8 cellular contexts compared by ENCODE assay signal in the genomic region with DNA sequence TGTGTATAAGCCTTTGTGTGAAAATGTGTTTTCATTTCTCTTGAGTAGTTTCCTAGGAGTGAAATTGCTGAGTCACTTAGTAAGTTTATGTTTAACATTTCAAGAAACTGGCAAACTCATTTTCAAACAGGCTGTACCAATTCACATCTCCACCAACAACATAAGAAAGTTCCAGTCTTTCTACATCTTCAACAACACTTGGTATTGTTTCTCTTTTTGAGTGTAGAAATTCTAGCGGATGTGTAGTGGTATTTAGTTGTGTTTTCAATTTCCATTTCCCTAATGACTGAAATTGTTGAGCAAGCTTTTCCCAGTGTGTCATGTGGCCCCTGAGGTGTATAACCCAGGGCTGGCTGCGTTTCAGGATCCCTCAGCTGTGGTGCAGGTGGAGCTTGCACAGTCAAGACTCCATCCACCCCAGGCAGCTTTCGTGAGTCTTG.
A peak's percentile ranks its signal among the peaks of the same experiment; 100 is the strongest.
DNase-seq lines count a peak whose midpoint lies in the region; ATAC-seq and TF ChIP-seq lines count a peak whose summit lies in the region.

No MANE protein-coding gene starts in this region.

- ATAC-seq in GM19324 (IDR thresholded peaks at IDR 0.05; ENCODE audit: low FRiP score, unreplicated experiment) (peak; percentile 88), HG03064 (IDR thresholded peaks at IDR 0.05; ENCODE audit: low read depth, unreplicated experiment) (peak; percentile 95)
- peak; percentile 97 for ATAC-seq in activated T-helper 17 cell treated with anti-CD3 and anti-CD28 coated beads, Interleukin-2, amount 50 U/mL, for 72 hours (replicated peaks)

- no peak overlapping the region for H3K27ac Mint-ChIP-seq in Calu3 (ENCODE audit: unreplicated experiment)
- no peak overlapping the region for H3K27ac Mint-ChIP-seq in activated T-helper 17 cell treated with anti-CD3 and anti-CD28 coated beads, Interleukin-2, amount 50 U/mL, for 72 hours
- H3K27ac Mint-ChIP-seq in nephron progenitor cell, result no peak overlapping the region
- no peak overlapping the region for H3K27ac Mint-ChIP-seq in activated naive CD4-positive, alpha-beta T cell treated with anti-CD3 and anti-CD28 coated beads, Interleukin-2, amount 10 ng/mL, durations not matched to agents 7 days and 5 days

- TF ChIP-seq CTCF in Calu3 (IDR thresholded peaks at IDR 0.05; ENCODE audit: unreplicated experiment), result no peak
- no peak for TF ChIP-seq CTCF in nephron progenitor cell (IDR thresholded peaks at IDR 0.05)

- no TSS peak for BruUV-seq in Calu3 (replicated peaks; lab: Mats Ljungman, UMichigan)

- intact Hi-C loops in Calu3 (cut with micrococcal nuclease; ENCODE audit: unreplicated experiment), result no loop called here

- H3K4me3 Mint-ChIP-seq in Calu3 (ENCODE audit: low read depth, unreplicated experiment) (no peak overlapping the region), nephron progenitor cell (no peak overlapping the region)
- H3K4me3 Mint-ChIP-seq in activated T-helper 17 cell treated with anti-CD3 and anti-CD28 coated beads, Interleukin-2, amount 50 U/mL, for 72 hours, result no peak overlapping the region
- no peak overlapping the region for H3K4me3 Mint-ChIP-seq in activated naive CD4-positive, alpha-beta T cell treated with anti-CD3 and anti-CD28 coated beads, Interleukin-2, amount 10 ng/mL, durations not matched to agents 7 days and 5 days

- no peaks in the 10 kb centered on the region for H3K9me3 Mint-ChIP-seq in Calu3 (ENCODE audit: low read depth, unreplicated experiment)
- no peaks in the 10 kb centered on the region for H3K9me3 Mint-ChIP-seq in activated T-helper 17 cell treated with anti-CD3 and anti-CD28 coated beads, Interleukin-2, amount 50 U/mL, for 72 hours
- H3K9me3 Mint-ChIP-seq in nephron progenitor cell, result peaks cover 18% of the 10 kb centered on the region
- H3K9me3 Mint-ChIP-seq in activated naive CD4-positive, alpha-beta T cell treated with anti-CD3 and anti-CD28 coated beads, Interleukin-2, amount 10 ng/mL, durations not matched to agents 7 days and 5 days, result no peaks in the 10 kb centered on the region

- CTCF ChIA-PET in Calu3 (lab: Charles Lee), result no interaction called here
- CTCF ChIA-PET in activated naive CD4-positive, alpha-beta T cell treated with anti-CD3 and anti-CD28 coated beads, Interleukin-2, amount 10 ng/mL, durations not matched to agents 7 days and 5 days (lab: Charles Lee), result no interaction called here

- DNase-seq in Calu3 (peak; percentile 11), nephron progenitor cell (no peak), pons (ENCODE audit: low spot score) (no peak)
- no peak for DNase-seq in activated CD8-positive, alpha-beta memory T cell treated with anti-CD3 and anti-CD28 coated beads for 24 hours
- no peak for DNase-seq in activated naive CD4-positive, alpha-beta T cell treated with anti-CD3 and anti-CD28 coated beads, Interleukin-2, amount 10 ng/mL, durations not matched to agents 7 days and 5 days

- H3K27me3 Mint-ChIP-seq in Calu3 (ENCODE audit: unreplicated experiment) (no peaks in the 10 kb centered on the region), nephron progenitor cell (ENCODE audit: low read depth, poor library complexity) (no peaks in the 10 kb centered on the region)
- H3K27me3 Mint-ChIP-seq in activated T-helper 17 cell treated with anti-CD3 and anti-CD28 coated beads, Interleukin-2, amount 50 U/mL, for 72 hours, result peaks cover 20% of the 10 kb centered on the region
- H3K27me3 Mint-ChIP-seq in activated naive CD4-positive, alpha-beta T cell treated with anti-CD3 and anti-CD28 coated beads, Interleukin-2, amount 10 ng/mL, durations not matched to agents 7 days and 5 days, result no peaks in the 10 kb centered on the region

- H3K4me1 Mint-ChIP-seq in Calu3 (ENCODE audit: low read depth, unreplicated experiment) (peaks cover 16% of the 10 kb centered on the region), nephron progenitor cell (no peaks in the 10 kb centered on the region)
- no peaks in the 10 kb centered on the region for H3K4me1 Mint-ChIP-seq in activated T-helper 17 cell treated with anti-CD3 and anti-CD28 coated beads, Interleukin-2, amount 50 U/mL, for 72 hours
- no peaks in the 10 kb centered on the region for H3K4me1 Mint-ChIP-seq in activated naive CD4-positive, alpha-beta T cell treated with anti-CD3 and anti-CD28 coated beads, Interleukin-2, amount 10 ng/mL, durations not matched to agents 7 days and 5 days

- no peaks in the 10 kb centered on the region for H3K36me3 Mint-ChIP-seq in Calu3 (ENCODE audit: insufficient read depth, unreplicated experiment)
- no peaks in the 10 kb centered on the region for H3K36me3 Mint-ChIP-seq in activated T-helper 17 cell treated with anti-CD3 and anti-CD28 coated beads, Interleukin-2, amount 50 U/mL, for 72 hours (ENCODE audit: low read depth)
- H3K36me3 Mint-ChIP-seq in nephron progenitor cell (ENCODE audit: low read depth), result no peaks in the 10 kb centered on the region
- H3K36me3 Mint-ChIP-seq in activated naive CD4-positive, alpha-beta T cell treated with anti-CD3 and anti-CD28 coated beads, Interleukin-2, amount 10 ng/mL, durations not matched to agents 7 days and 5 days, result no peaks in the 10 kb centered on the region
